In genomic region chr3:32685604-32686185, GRCh38 we compare ENCODE assay signal across 8 cellular contexts. TPM values are rescaled to one million over a fixed set of nuclear protein-coding genes. Genes with fewer than 3 reads are reported as not detected.
DNase-seq lines count a peak whose midpoint lies in the region; ATAC-seq and TF ChIP-seq lines count a peak whose summit lies in the region.

No MANE protein-coding gene starts in this region.

- peaks cover 0 to 1% of the 10 kb centered on the region in 2 donors for H3K27me3 Mint-ChIP-seq in CD8-positive, alpha-beta memory T cell

- H3K4me1 Mint-ChIP-seq in CD8-positive, alpha-beta memory T cell: peaks cover 39 to 52% (median 48%) of the 10 kb centered on the region in 3 donors

- no peak for TF ChIP-seq CTCF in neutrophil (IDR thresholded peaks at IDR 0.05)

- POLR2A ChIA-PET in CD8-positive, alpha-beta memory T cell (lab: Charles Lee): interaction anchor here (0.6 to 1.0 kb wide), 3 partner anchors 177 to 755 kb away, joined by 3 to 4 read pairs (median 3); no protein-coding TSS in a partner anchor

- H3K4me1 ChIP-seq in CD8-positive, alpha-beta memory T cell (ENCODE audit: insufficient read depth, low read length): peaks cover 23% of the 10 kb centered on the region
- peaks cover 18% of the 10 kb centered on the region in 2 experiments for H3K4me1 ChIP-seq in neutrophil (ENCODE audit: control insufficient read depth in 1 of 2, insufficient read depth in 1 of 2, low read depth in 1 of 2, low read length in 1 of 2)

- peaks cover 0 to 23% (median 4%) of the 10 kb centered on the region in 3 donors for H3K36me3 Mint-ChIP-seq in CD8-positive, alpha-beta memory T cell

- ATAC-seq in GM21737 (IDR thresholded peaks at IDR 0.05; ENCODE audit: unreplicated experiment): peak; percentile 8

- peak overlapping the region; percentile 34 for H3K4me3 ChIP-seq in CD8-positive, alpha-beta memory T cell (ENCODE audit: low read length)
- peak overlapping the region; percentile 80 to 87 for H3K4me3 ChIP-seq in neutrophil (ENCODE audit: low read depth in 1 of 2, low read length in 1 of 2)

- H3K27me3 ChIP-seq in CD8-positive, alpha-beta memory T cell (ENCODE audit: insufficient read depth, low read length, poor library complexity, severe bottlenecking): no peaks in the 10 kb centered on the region
- H3K27me3 ChIP-seq in neutrophil: peaks cover 2% of the 10 kb centered on the region

- H3K4me3 Mint-ChIP-seq in CD8-positive, alpha-beta memory T cell: peak overlapping the region; percentile 90 to 98 (median 92)

- H3K27ac Mint-ChIP-seq in CD8-positive, alpha-beta memory T cell: peak overlapping the region; percentile 94 to 99 (median 97)

- no peaks in the 10 kb centered on the region for H3K9me3 ChIP-seq in CD8-positive, alpha-beta memory T cell (ENCODE audit: low read length)
- H3K9me3 ChIP-seq in neutrophil: no peaks in the 10 kb centered on the region

- no peaks in the 10 kb centered on the region for H3K9me3 Mint-ChIP-seq in CD8-positive, alpha-beta memory T cell

- H3K27ac ChIP-seq in CD8-positive, alpha-beta memory T cell (ENCODE audit: low read depth, low read length): peak overlapping the region; percentile 68
- peak overlapping the region; percentile 59 for H3K27ac ChIP-seq in epithelial cell of prostate
- H3K27ac ChIP-seq in neutrophil: peak overlapping the region; percentile 95

- no peak for DNase-seq in CD8-positive, alpha-beta memory T cell
- DNase-seq in RPMI8226 (peak; percentile 47), epithelial cell of prostate (ENCODE audit: low read depth, low spot score) (no peak), NCI-H1417 (lab: John Stamatoyannopoulos, UW) (no peak), NK-92 (lab: John Stamatoyannopoulos, UW; ENCODE audit: unreplicated experiment) (no peak)
- DNase-seq in activated CD4-positive, alpha-beta T cell treated with anti-CD3 and anti-CD28 coated beads, Interleukin-2, amount 50 U/mL, for 48 hours: no peak

- no peaks in the 10 kb centered on the region for H3K36me3 ChIP-seq in CD8-positive, alpha-beta memory T cell (ENCODE audit: insufficient read depth, low read length)
- no peaks in the 10 kb centered on the region for H3K36me3 ChIP-seq in neutrophil

- CTCF ChIA-PET in CD8-positive, alpha-beta memory T cell (lab: Charles Lee): interaction anchor here (0.8 to 1.5 kb wide), 3 partner anchors 11 to 1153 kb away, joined by 3 to 5 read pairs (median 3); partner anchors contain the start of gene STT3B

RNA-seq across cellular contexts. Expression of gene CNOT10, which starts 0.7 kb away (rescaled TPM):
- 10 to 100 TPM; 54.9 to 63.1 TPM for total RNA-seq in CD8-positive, alpha-beta memory T cell
- 29.4 TPM for polyA plus RNA-seq in CD8-positive, alpha-beta memory T cell
